Comparison of ENCODE assay signal across 1 cellular context in the genomic region with DNA sequence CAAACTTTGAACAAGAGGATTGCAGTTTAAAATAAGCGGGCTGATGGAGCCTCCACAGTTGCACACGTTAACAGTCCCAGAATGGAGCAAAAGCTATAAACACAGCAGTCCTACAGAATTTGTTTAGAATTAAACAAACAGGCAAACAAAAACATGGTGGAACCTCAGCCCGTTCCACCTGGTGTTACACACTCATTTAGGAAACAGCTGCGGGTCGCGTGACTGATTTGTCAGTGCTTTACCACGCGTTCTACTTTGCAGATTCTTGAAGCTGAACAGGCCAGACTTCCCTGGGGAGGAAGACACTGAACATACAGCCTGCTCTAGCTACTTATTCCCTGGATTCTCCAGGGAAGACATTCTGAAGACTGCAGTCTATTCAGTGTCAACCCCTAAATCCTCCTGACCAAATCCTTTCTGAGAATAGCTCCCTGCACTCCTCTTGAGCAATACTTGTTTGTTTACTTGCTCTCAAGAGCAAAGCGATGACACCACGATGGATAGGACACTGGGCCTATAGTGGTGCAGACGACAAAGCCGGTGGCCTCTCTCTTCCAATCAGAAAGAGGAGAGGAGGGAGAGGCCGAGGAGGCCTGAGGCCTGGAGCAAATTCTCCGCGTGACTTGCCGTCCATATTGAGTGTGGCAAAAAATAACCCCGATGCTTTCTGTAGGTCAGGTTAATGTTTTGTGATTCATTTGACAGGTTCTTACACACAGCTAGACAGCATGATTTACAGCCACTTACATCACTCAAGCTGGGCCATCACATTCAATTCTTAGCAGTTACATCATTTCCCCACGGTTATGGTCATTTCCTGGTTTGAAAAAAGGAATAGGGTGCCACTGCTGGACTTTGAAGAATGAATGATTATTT.
TF ChIP-seq lines count a peak whose summit lies in the region.

No MANE protein-coding gene starts in this region.

TF ChIP-seq in HepG2, 621 proteins besides CTCF, POLR2A, EP300 and RAD21 (continued from another document and continues in another):
- TF ChIP-seq HOXD1 (CRISPR knock-in tag; IDR thresholded peaks at IDR 0.05) (peak; percentile 98), YEATS4 (CRISPR knock-in tag; IDR thresholded peaks at IDR 0.05; ENCODE audit: borderline replicate concordance) (peak; percentile 60; the same call in 1 of the 2 replicates), ZNF350 (CRISPR knock-in tag; IDR thresholded peaks at IDR 0.05; ENCODE audit: borderline replicate concordance, low read depth) (peak; percentile 82; the same call in 1 of the 2 replicates), ZNF614 (CRISPR knock-in tag; IDR thresholded peaks at IDR 0.05; ENCODE audit: borderline replicate concordance) (peak; percentile 86; the same call in 1 of the 2 replicates), ZNF746 (CRISPR knock-in tag; IDR thresholded peaks at IDR 0.05) (no peak), ZNF138 (CRISPR knock-in tag; IDR thresholded peaks at IDR 0.05; ENCODE audit: low read depth) (no peak), GABPA (IDR thresholded peaks at IDR 0.05; ENCODE audit: low read depth, low read length) (no peak), GABPA (CRISPR knock-in tag; IDR thresholded peaks at IDR 0.05; ENCODE audit: low read depth) (peak; percentile 87), TBX2 (CRISPR knock-in tag; IDR thresholded peaks at IDR 0.05; ENCODE audit: borderline replicate concordance) (peak; percentile 84), JUN (CRISPR knock-in tag; IDR thresholded peaks at IDR 0.05) (peak; percentile 66), ZFX (CRISPR knock-in tag; IDR thresholded peaks at IDR 0.05; ENCODE audit: low read depth) (peak; percentile 95), ZBTB25 (CRISPR knock-in tag; IDR thresholded peaks at IDR 0.05) (peak; percentile 92), ZMAT3 (CRISPR knock-in tag; conservative IDR thresholded peaks at IDR 0.05) (peak; percentile 18; the same call in 1 of the 2 replicates), SP2 (CRISPR knock-in tag; IDR thresholded peaks at IDR 0.05) (peak; percentile 98), CBX1 (IDR thresholded peaks at IDR 0.05; ENCODE audit: low read depth) (peak; percentile 21), TGIF2 (CRISPR knock-in tag; IDR thresholded peaks at IDR 0.05) (peak; percentile 93), ZNF687 (CRISPR knock-in tag; IDR thresholded peaks at IDR 0.05) (peak; percentile 2), ZHX2 (IDR thresholded peaks at IDR 0.05; ENCODE audit: low read depth) (peak; percentile 92), ZHX2 (CRISPR knock-in tag; IDR thresholded peaks at IDR 0.05; ENCODE audit: borderline replicate concordance) (no peak; the same call in 1 of the 2 replicates), E2F1 (CRISPR knock-in tag; IDR thresholded peaks at IDR 0.05) (no peak; the same call in 1 of the 2 replicates), FOXP4 (CRISPR knock-in tag; IDR thresholded peaks at IDR 0.05) (peak; percentile 98), JUND (CRISPR knock-in tag; IDR thresholded peaks at IDR 0.05) (0 out of 2 replicates have a peak, but pooled peaks have one; percentile 14), ZNF781 (CRISPR knock-in tag; IDR thresholded peaks at IDR 0.05; ENCODE audit: borderline replicate concordance, not compliant biosample characterization) (peak; percentile 49)
- TF ChIP-seq, protein P1, sequence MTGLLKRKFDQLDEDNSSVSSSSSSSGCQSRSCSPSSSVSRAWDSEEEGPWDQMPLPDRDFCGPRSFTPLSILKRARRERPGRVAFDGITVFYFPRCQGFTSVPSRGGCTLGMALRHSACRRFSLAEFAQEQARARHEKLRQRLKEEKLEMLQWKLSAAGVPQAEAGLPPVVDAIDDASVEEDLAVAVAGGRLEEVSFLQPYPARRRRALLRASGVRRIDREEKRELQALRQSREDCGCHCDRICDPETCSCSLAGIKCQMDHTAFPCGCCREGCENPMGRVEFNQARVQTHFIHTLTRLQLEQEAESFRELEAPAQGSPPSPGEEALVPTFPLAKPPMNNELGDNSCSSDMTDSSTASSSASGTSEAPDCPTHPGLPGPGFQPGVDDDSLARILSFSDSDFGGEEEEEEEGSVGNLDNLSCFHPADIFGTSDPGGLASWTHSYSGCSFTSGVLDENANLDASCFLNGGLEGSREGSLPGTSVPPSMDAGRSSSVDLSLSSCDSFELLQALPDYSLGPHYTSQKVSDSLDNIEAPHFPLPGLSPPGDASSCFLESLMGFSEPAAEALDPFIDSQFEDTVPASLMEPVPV (CRISPR knock-in tag; IDR thresholded peaks at IDR 0.05), result peak; percentile 73; the same call in 1 of the 2 replicates
- TF ChIP-seq, protein P2, sequence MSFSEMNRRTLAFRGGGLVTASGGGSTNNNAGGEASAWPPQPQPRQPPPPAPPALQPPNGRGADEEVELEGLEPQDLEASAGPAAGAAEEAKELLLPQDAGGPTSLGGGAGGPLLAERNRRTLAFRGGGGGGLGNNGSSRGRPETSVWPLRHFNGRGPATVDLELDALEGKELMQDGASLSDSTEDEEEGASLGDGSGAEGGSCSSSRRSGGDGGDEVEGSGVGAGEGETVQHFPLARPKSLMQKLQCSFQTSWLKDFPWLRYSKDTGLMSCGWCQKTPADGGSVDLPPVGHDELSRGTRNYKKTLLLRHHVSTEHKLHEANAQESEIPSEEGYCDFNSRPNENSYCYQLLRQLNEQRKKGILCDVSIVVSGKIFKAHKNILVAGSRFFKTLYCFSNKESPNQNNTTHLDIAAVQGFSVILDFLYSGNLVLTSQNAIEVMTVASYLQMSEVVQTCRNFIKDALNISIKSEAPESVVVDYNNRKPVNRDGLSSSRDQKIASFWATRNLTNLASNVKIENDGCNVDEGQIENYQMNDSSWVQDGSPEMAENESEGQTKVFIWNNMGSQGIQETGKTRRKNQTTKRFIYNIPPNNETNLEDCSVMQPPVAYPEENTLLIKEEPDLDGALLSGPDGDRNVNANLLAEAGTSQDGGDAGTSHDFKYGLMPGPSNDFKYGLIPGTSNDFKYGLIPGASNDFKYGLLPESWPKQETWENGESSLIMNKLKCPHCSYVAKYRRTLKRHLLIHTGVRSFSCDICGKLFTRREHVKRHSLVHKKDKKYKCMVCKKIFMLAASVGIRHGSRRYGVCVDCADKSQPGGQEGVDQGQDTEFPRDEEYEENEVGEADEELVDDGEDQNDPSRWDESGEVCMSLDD (CRISPR knock-in tag; IDR thresholded peaks at IDR 0.05; ENCODE audit: borderline replicate concordance), result peak; percentile 18; the same call in 1 of the 2 replicates
- TF ChIP-seq, protein P3, sequence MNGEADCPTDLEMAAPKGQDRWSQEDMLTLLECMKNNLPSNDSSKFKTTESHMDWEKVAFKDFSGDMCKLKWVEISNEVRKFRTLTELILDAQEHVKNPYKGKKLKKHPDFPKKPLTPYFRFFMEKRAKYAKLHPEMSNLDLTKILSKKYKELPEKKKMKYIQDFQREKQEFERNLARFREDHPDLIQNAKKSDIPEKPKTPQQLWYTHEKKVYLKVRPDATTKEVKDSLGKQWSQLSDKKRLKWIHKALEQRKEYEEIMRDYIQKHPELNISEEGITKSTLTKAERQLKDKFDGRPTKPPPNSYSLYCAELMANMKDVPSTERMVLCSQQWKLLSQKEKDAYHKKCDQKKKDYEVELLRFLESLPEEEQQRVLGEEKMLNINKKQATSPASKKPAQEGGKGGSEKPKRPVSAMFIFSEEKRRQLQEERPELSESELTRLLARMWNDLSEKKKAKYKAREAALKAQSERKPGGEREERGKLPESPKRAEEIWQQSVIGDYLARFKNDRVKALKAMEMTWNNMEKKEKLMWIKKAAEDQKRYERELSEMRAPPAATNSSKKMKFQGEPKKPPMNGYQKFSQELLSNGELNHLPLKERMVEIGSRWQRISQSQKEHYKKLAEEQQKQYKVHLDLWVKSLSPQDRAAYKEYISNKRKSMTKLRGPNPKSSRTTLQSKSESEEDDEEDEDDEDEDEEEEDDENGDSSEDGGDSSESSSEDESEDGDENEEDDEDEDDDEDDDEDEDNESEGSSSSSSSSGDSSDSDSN (CRISPR knock-in tag; IDR thresholded peaks at IDR 0.05), result peak; percentile 38; the same call in 1 of the 2 replicates
